ENCODE assay signal across 9 cellular contexts in genomic region chr12:71440393-71441349, GRCh38. TPM values are rescaled to one million over a fixed set of nuclear protein-coding genes. Genes with fewer than 3 reads are reported as not detected.
A peak's percentile ranks its signal among the peaks of the same experiment; 100 is the strongest.
DNase-seq lines count a peak whose midpoint lies in the region; TF ChIP-seq lines count a peak whose summit lies in the region.
"Had no signal": no experiment of that assay in that cellular context is flagged by ENCODE, and none has a peak within 500 bp of the region (broad histone marks: within the 10 kb centered on the region; RNA-seq: fewer than 3 reads in every experiment).

No MANE protein-coding gene starts in this region.

- no TSS peak for BruUV-seq in PC-9 (replicated peaks; lab: Mats Ljungman, UMichigan)

- 15% methylated on average over 43 to 44 of the region's 44 CpGs for WGBS in GM23248 (ENCODE audit: low coverage in 1 of 2, low lambda C conversion rate in 2 of 2, missing lambda C conversion rate in 2 of 2), 2 experiments
- WGBS in esophagus muscularis mucosa, result 3% methylated on average over 44 of the region's 44 CpGs
- WGBS in ovary, 3 donors, result 4 to 7% (median 6%) methylated on average over 42 to 44 of the region's 44 CpGs

- H3K4me1 ChIP-seq in GM23248 (ENCODE audit: insufficient read depth) (no peaks in the 10 kb centered on the region), esophagus muscularis mucosa (peaks cover 17 to 27% (median 22%) of the 10 kb centered on the region in 4 donors), ovary (ENCODE audit: insufficient read depth) (no peaks in the 10 kb centered on the region), PC-9 (replicated peaks; ENCODE audit: insufficient read depth) (no peaks in the 10 kb centered on the region)

- H3K79me2 ChIP-seq in GM23248 (ENCODE audit: insufficient read depth) (no peaks in the 10 kb centered on the region), PC-9 (ENCODE audit: low read depth) (no peaks in the 10 kb centered on the region)

- H3K36me3 ChIP-seq in GM23248 (ENCODE audit: low read depth) (no peaks in the 10 kb centered on the region), esophagus muscularis mucosa (no peaks in the 10 kb centered on the region), ovary (no peaks in the 10 kb centered on the region), PC-9 (ENCODE audit: low read depth) (no peaks in the 10 kb centered on the region)
- H3K36me3 ChIP-seq: SJSA1 had no signal

- DNase-seq in G401 (ENCODE audit: low spot score) (peak; percentile 3), GM23248 (peak; percentile 26), SK-N-DZ (ENCODE audit: low spot score) (peak; percentile 18), esophagus muscularis mucosa (ENCODE audit: extremely low spot score) (no peak), ovary (no peak), T-helper 9 cell (no peak), SKM-1 treated with dmso at 0.1 percent for 144 hours (lab: John Stamatoyannopoulos, UW; ENCODE audit: unreplicated experiment) (no peak), PC-9 (no peak)

- H3F3A ChIP-seq in GM23248 (ENCODE audit: insufficient read depth) (no peaks in the 10 kb centered on the region), PC-9 (ENCODE audit: insufficient read depth, low read depth) (no peaks in the 10 kb centered on the region)

- TF ChIP-seq POLR2A in esophagus muscularis mucosa (IDR thresholded peaks at IDR 0.05; ENCODE audit: low read depth) (no peak), ovary (IDR thresholded peaks at IDR 0.05) (no peak)

- H3K4me2 ChIP-seq in GM23248 (ENCODE audit: unreplicated experiment), result no peak overlapping the region
- H3K4me2 ChIP-seq in PC-9, result no peak overlapping the region

- H2AFZ ChIP-seq in GM23248 (0 out of 2 replicates have a peak overlapping the region, but pooled peaks have one; percentile 65), PC-9 (no peak overlapping the region)

- H3K4me3 ChIP-seq in GM23248 (peak overlapping the region; percentile 53), esophagus muscularis mucosa (peak overlapping the region; percentile 42 to 54 (median 48)), ovary (peak overlapping the region; percentile 32), PC-9 (no peak overlapping the region)

- H3K27me3 ChIP-seq in GM23248 (replicated peaks; ENCODE audit: insufficient read depth), result peaks cover 79% of the 10 kb centered on the region
- peaks cover 0 to 71% (median 8%) of the 10 kb centered on the region in 4 donors for H3K27me3 ChIP-seq in esophagus muscularis mucosa
- no peaks in the 10 kb centered on the region for H3K27me3 ChIP-seq in ovary
- H3K27me3 ChIP-seq in PC-9 (ENCODE audit: insufficient read depth, low read depth), result peaks cover 34% of the 10 kb centered on the region

- TF ChIP-seq CTCF in esophagus muscularis mucosa (IDR thresholded peaks at IDR 0.05) (no peak), ovary (IDR thresholded peaks at IDR 0.05) (no peak), PC-9 (conservative IDR thresholded peaks at IDR 0.05) (no peak)

- in situ Hi-C loops in G401 (cut with HindIII; ENCODE audit: low sequenced_read_pairs), result no loop called here
- in situ Hi-C loops in GM23248 (cut with MboI), result no loop called here

- POLR2A ChIA-PET in PC-9 (lab: Charles Lee; ENCODE audit: unreplicated experiment), result no interaction called here

- no peak for TF ChIP-seq EP300 in esophagus muscularis mucosa (IDR thresholded peaks at IDR 0.05)
- no peak for TF ChIP-seq EP300 in ovary (IDR thresholded peaks at IDR 0.05)

- H3K9ac ChIP-seq in GM23248, result no peak overlapping the region

- H3K27ac ChIP-seq in GM23248 (no peak overlapping the region), esophagus muscularis mucosa (replicated peaks in 1 of 4) (no peak overlapping the region), ovary (no peak overlapping the region), PC-9 (no peak overlapping the region)
- H3K27ac ChIP-seq: SJSA1 had no signal

- CTCF ChIA-PET in PC-9 (lab: Charles Lee), result no interaction called here

- no peaks in the 10 kb centered on the region for H4K20me1 ChIP-seq in GM23248 (ENCODE audit: insufficient read depth)
- H4K20me1 ChIP-seq in PC-9 (ENCODE audit: insufficient read depth), result no peaks in the 10 kb centered on the region

- H3K9me2 ChIP-seq in GM23248 (ENCODE audit: insufficient read depth) (no peaks in the 10 kb centered on the region), PC-9 (ENCODE audit: insufficient read depth) (no peaks in the 10 kb centered on the region)

- intact Hi-C loops in esophagus muscularis mucosa (cut with DNase I), result no loop called here
- intact Hi-C loops in ovary (cut with DNase I), result no loop called here
- intact Hi-C loops in PC-9 (cut with micrococcal nuclease; ENCODE audit: unreplicated experiment), result no loop called here

- H3K9me3 ChIP-seq in GM23248 (ENCODE audit: low read depth) (no peaks in the 10 kb centered on the region), esophagus muscularis mucosa (peaks cover 0 to 8% (median 4%) of the 10 kb centered on the region in 4 donors), ovary (peaks cover 0 to 6% of the 10 kb centered on the region in 2 donors), PC-9 (ENCODE audit: insufficient read depth, low read depth) (no peaks in the 10 kb centered on the region)
- H3K9me3 ChIP-seq: SJSA1 had no signal

RNA-seq across cellular contexts. Expression of gene LGR5, which starts 1.1 kb away (rescaled TPM):
- total RNA-seq in G401 (2014; rRNA removed; shearing (Covaris generic)), result not detected in 2 replicates
- not detected in 2 replicates for total RNA-seq in GM23248 (2014; rRNA removed; shearing (Covaris generic))
- polyA plus RNA-seq in GM23248 (2016; fragmentation: Nextera tagmentation; extraction: Ambion mirVana), result not detected in 2 replicates
- 0.70 and 1.3 TPM in 2 replicates for polyA plus RNA-seq in SK-N-DZ (2014; cell fraction: cytosol; rRNA removed)
- polyA plus RNA-seq in SK-N-DZ (2014; cell fraction: nucleus; rRNA removed), result 1.8 and 3.7 TPM in 2 replicates
- under 1 TPM in 3 of 4 donors, not detected in 1; under 0.01 to 0.39 (median 0.34) TPM for total RNA-seq in esophagus muscularis mucosa
- 1 to 10 TPM in 4 of 7 donors, under 1 TPM in 3; 0.63 to 3.5 (median 1.6) TPM for total RNA-seq in ovary
- polyA plus RNA-seq in ovary, result under 1 TPM; 0.31 to 0.83 TPM
- not detected in 2 replicates for total RNA-seq in PC-9 (2021)
- total RNA-seq: SJSA1 had no signal

Comparison
In these comparisons a context has a peak if more than half of its experiments do, and no peak if none do; other contexts are left out.
1. DNase-seq: peak in G401 (single experiment), GM23248 (single experiment) and SK-N-DZ (single experiment); none in esophagus muscularis mucosa (single experiment), ovary (0 of 5), T-helper 9 cell (single experiment), SKM-1 treated with dmso at 0.1 percent for 144 hours (single experiment) and PC-9 (0 of 2).